Comparison of ENCODE assay signal across 11 cellular contexts in the genomic region with DNA sequence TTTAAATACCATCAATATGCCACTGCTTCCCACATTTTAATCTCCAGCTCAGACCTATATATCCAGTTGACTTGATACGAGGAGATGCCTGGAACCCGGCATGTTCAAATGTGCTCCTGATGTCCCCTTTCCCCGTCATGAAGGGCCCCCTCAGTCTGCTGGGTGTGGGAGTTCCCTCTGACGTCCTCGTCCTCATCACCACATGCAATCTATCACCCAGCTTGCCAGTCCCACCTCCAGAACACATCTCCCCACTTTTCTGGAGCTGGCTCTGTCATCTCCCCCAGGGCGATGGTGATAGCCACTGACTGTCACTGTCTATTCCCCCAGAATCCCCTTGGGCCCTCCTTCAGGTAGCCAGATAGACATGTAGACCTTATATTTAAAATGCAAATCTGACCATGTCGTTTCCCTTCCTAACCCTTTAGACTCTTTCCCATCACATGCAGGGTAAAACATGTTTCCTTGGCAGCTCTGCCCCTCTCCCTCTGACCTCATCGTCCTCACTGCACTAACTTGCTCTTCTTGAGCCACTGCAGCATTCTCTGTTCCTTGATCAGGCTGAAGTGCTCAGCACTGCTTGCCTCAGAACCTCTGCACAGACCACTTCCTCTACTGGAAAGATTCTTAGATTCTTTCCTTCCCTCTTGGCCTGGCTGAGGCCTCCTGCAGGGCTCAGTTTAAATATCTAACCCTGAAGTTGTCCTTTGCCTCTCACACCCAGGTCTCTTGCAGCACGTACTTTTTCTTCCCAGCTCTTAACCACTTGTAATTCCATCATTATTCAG. TPM values are rescaled to one million over a fixed set of nuclear protein-coding genes. Genes with fewer than 3 reads are reported as not detected.
DNase-seq lines count a peak whose midpoint lies in the region; ATAC-seq and TF ChIP-seq lines count a peak whose summit lies in the region.
"Had no signal": no experiment of that assay in that cellular context is flagged by ENCODE, and none has a peak within 500 bp of the region (broad histone marks: within the 10 kb centered on the region; RNA-seq: fewer than 3 reads in every experiment).

No MANE protein-coding gene starts in this region.

- no peaks in the 10 kb centered on the region for H3K36me3 ChIP-seq in uterus
- H3K36me3 ChIP-seq: ovary, thyroid gland had no signal

- no peaks in the 10 kb centered on the region for H3K4me1 ChIP-seq in uterus
- H3K4me1 ChIP-seq: thyroid gland had no signal

- DNase-seq in Ammon's horn (ENCODE audit: low spot score) (peak; percentile 35), T-cell (no peak), iPS-NIHi11 (ENCODE audit: low spot score) (peak; percentile 3), HT-29 (ENCODE audit: low spot score) (no peak), lower leg skin (ENCODE audit: low spot score in 2 of 2) (no peak), uterus (no peak)
- DNase-seq: ovary; stimulated activated CD4-positive, alpha-beta T cell treated with anti-CD3 and anti-CD28 coated beads, Interleukin-2, amount 100 ng/mL, for 48 hours; thyroid gland had no signal

- CTCF ChIA-PET in T-cell (lab: Charles Lee) = interaction anchor here in 1 of 2 donors (0.7 kb wide), 1 partner anchor 213 kb away, joined by 3 read pairs; no protein-coding TSS in a partner anchor

- no peaks in the 10 kb centered on the region for H3K9me3 Mint-ChIP-seq in T-cell

- H3K4me3 Mint-ChIP-seq in T-cell = peak overlapping the region in 1 of 3 donors; percentile 31

- peaks cover 5% of the 10 kb centered on the region for H3K36me3 Mint-ChIP-seq in T-cell

- intact Hi-C loops in lower leg skin (cut with DNase I; ENCODE audit: low total_unique reads) = no loop called here
- intact Hi-C loops in uterus (cut with DNase I; ENCODE audit: low total_unique reads) = loop anchor here (10.0 kb wide), 1 partner anchor 154 kb away; no protein-coding TSS in a partner anchor

- H3K27me3 ChIP-seq in uterus = no peaks in the 10 kb centered on the region
- H3K27me3 ChIP-seq: ovary, thyroid gland had no signal

- no peaks in the 10 kb centered on the region for H3K9me3 ChIP-seq in uterus
- H3K9me3 ChIP-seq: ovary, thyroid gland had no signal

- ATAC-seq in GM19324 (IDR thresholded peaks at IDR 0.05; ENCODE audit: low FRiP score, unreplicated experiment) (peak; percentile 55), T-cell (replicated peaks in 1 of 4) (peak; percentile 80 to 83 (median 82)), GM18519 (IDR thresholded peaks at IDR 0.05; ENCODE audit: low FRiP score, unreplicated experiment) (no peak)

- TF ChIP-seq POLR2A in lower leg skin (IDR thresholded peaks at IDR 0.05) (no peak), uterus (IDR thresholded peaks at IDR 0.05) (no peak)

- no peak overlapping the region for H3K27ac ChIP-seq in uterus
- H3K27ac ChIP-seq: ovary, thyroid gland had no signal

- H3K4me3 ChIP-seq in lower leg skin (ENCODE audit: low read depth, poor library complexity, severe bottlenecking) (no peak overlapping the region), uterus (no peak overlapping the region)
- H3K4me3 ChIP-seq: ovary, thyroid gland had no signal

- peak overlapping the region; percentile 83 to 88 for H3K27ac Mint-ChIP-seq in T-cell

- H3K4me1 Mint-ChIP-seq in T-cell = peaks cover 26 to 44% (median 31%) of the 10 kb centered on the region in 3 donors

- 65 to 69% methylated on average over 9 of the region's 9 CpGs for WGBS in lower leg skin, 2 donors

- no peaks in the 10 kb centered on the region for H3K27me3 Mint-ChIP-seq in T-cell

- POLR2A ChIA-PET in T-cell (lab: Charles Lee) = interaction anchor here in 1 of 2 donors (0.8 kb wide), 1 partner anchor 157 kb away, joined by 3 read pairs; no protein-coding TSS in a partner anchor

- TF ChIP-seq CTCF in lower leg skin (IDR thresholded peaks at IDR 0.05) = no peak
- no peak for TF ChIP-seq CTCF in uterus (IDR thresholded peaks at IDR 0.05)

RNA-seq across cellular contexts. Expression of a gene that starts 7.4 kb away (rescaled TPM):
- total RNA-seq in T-cell = 10 to 100 TPM in 2 of 5 donors, 1 to 10 TPM in 3; 5.6 to 10.7 (median 9.7) TPM
- total RNA-seq in HT-29 (2014; rRNA removed; shearing (Covaris generic)) = 0.13 TPM in 1 of 2 replicates, not detected in the other
- total RNA-seq in lower leg skin = 10 to 100 TPM in 1 of 4 donors, 1 to 10 TPM in 3; 2.2 to 13.7 (median 3.5) TPM
- total RNA-seq in uterus = 10 to 100 TPM in 2 of 4 donors, 1 to 10 TPM in 2; 1.2 to 16.1 (median 6.9) TPM

RNA-seq across cellular contexts. Expression of a gene that starts 51.6 kb away (rescaled TPM):
- 10 to 100 TPM; 57.2 to 92.9 (median 81.9) TPM for total RNA-seq in T-cell
- 204 and 223 TPM in 2 replicates for total RNA-seq in HT-29 (2014; rRNA removed; shearing (Covaris generic))
- total RNA-seq in lower leg skin = 100 to 1,000 TPM in 3 of 4 donors, 10 to 100 TPM in 1; 90.0 to 247 (median 144) TPM
- 100 to 1,000 TPM in 2 of 4 donors, 10 to 100 TPM in 2; 47.6 to 126 (median 89.2) TPM for total RNA-seq in uterus

Comparison
In these comparisons a context has a peak if more than half of its experiments do, and no peak if none do; other contexts are left out.
1. DNase-seq: peak in Ammon's horn (single experiment) and iPS-NIHi11 (single experiment); none in T-cell (0 of 34), HT-29 (single experiment), lower leg skin (0 of 2) and uterus (0 of 2).